Comparison of ENCODE assay signal across 22 cellular contexts in genomic region chr1:67555487-67556296, GRCh38.
DNase-seq lines count a peak whose midpoint lies in the region; ATAC-seq, FAIRE-seq and TF ChIP-seq lines count a peak whose summit lies in the region.
"Had no signal": no experiment of that assay in that cellular context is flagged by ENCODE, and none has a peak within 500 bp of the region (broad histone marks: within the 10 kb centered on the region; RNA-seq: fewer than 3 reads in every experiment).

No MANE protein-coding gene starts in this region.

- H3K27ac ChIP-seq in mammary epithelial cell (ENCODE audit: insufficient read depth, low read depth, low read length) (no peak overlapping the region), breast epithelium (no peak overlapping the region), K562 (ENCODE audit: extremely low read depth, low read depth, low read length) (no peak overlapping the region), right lobe of liver (peak overlapping the region in 2 of 3 donors; percentile 47 to 88)
- H3K27ac ChIP-seq: body of pancreas, dorsolateral prefrontal cortex, heart right ventricle, upper lobe of left lung had no signal

- H3K4me3 ChIP-seq in mammary epithelial cell (replicated peaks in 1 of 3; ENCODE audit: insufficient read depth in 1 of 3, low read depth in 2 of 3, low read length in 3 of 3): no peak overlapping the region
- H3K4me3 ChIP-seq in breast epithelium: no peak overlapping the region
- no peak overlapping the region for H3K4me3 ChIP-seq in K562
- H3K4me3 ChIP-seq in right lobe of liver: no peak overlapping the region
- H3K4me3 ChIP-seq: body of pancreas, dorsolateral prefrontal cortex, heart right ventricle, smooth muscle cell, upper lobe of left lung had no signal

- no peak for TF ChIP-seq CTCF in mammary epithelial cell (conservative IDR thresholded peaks at IDR 0.05 in 1 of 2, IDR thresholded peaks at IDR 0.05 in 1 of 2; ENCODE audit: extremely low read depth in 1 of 2, insufficient read depth in 1 of 2, low read depth in 1 of 2, low read length in 2 of 2)
- TF ChIP-seq CTCF in breast epithelium (IDR thresholded peaks at IDR 0.05): no peak
- no peak for TF ChIP-seq CTCF in K562 (IDR thresholded peaks at IDR 0.05 in 2 of 3, conservative IDR thresholded peaks at IDR 0.05 in 1 of 3; ENCODE audit: insufficient read depth in 2 of 3, low read depth in 1 of 3, low read length in 3 of 3)
- TF ChIP-seq CTCF in right lobe of liver (IDR thresholded peaks at IDR 0.05): no peak

- TF ChIP-seq POLR2A in breast epithelium (IDR thresholded peaks at IDR 0.05) (no peak), K562 (conservative IDR thresholded peaks at IDR 0.05) (no peak), right lobe of liver (IDR thresholded peaks at IDR 0.05) (no peak)

- whole genome bisulfite sequencing in mammary epithelial cell (ENCODE audit: low coverage, missing lambda C conversion rate): 54% methylated on average over 12 of the region's 14 CpGs
- WGBS in K562 (ENCODE audit: insufficient coverage, low coverage, missing lambda C conversion rate): 62% methylated on average over 13 of the region's 14 CpGs
- WGBS in right lobe of liver (ENCODE audit: insufficient coverage, low coverage, low lambda C conversion rate, missing lambda C conversion rate): 37% methylated on average over 12 of the region's 14 CpGs

- H4K20me1 ChIP-seq in mammary epithelial cell (ENCODE audit: insufficient read depth, low read length) (no peaks in the 10 kb centered on the region), K562 (replicated peaks; ENCODE audit: control insufficient read depth, insufficient read depth, low read length) (no peaks in the 10 kb centered on the region)

- intact Hi-C loops in mammary epithelial cell (cut with micrococcal nuclease): no loop called here
- intact Hi-C loops in breast epithelium (cut with DNase I; ENCODE audit: low total_unique reads): no loop called here
- intact Hi-C loops in K562 (cut with micrococcal nuclease): no loop called here
- intact Hi-C loops in right lobe of liver (cut with DNase I): no loop called here

- no peaks in the 10 kb centered on the region for H3K79me2 ChIP-seq in mammary epithelial cell (ENCODE audit: insufficient read depth, low read length)
- H3K79me2 ChIP-seq in K562 (ENCODE audit: control insufficient read depth, insufficient read depth, low read length): no peaks in the 10 kb centered on the region

- BruUV-seq in mammary epithelial cell (replicated peaks; lab: Mats Ljungman, UMichigan): no TSS peak
- BruUV-seq in K562 (replicated peaks; lab: Mats Ljungman, UMichigan): no TSS peak

- no peak for DNase-seq in mammary epithelial cell
- no peak for DNase-seq in breast epithelium (ENCODE audit: low spot score in 2 of 2)
- DNase-seq in K562 (ENCODE audit: extremely low read depth in 1 of 4, low spot score in 3 of 4): no peak
- peak; percentile 57 to 87 (median 83) for DNase-seq in right lobe of liver
- no peak for DNase-seq in kidney tubule cell (ENCODE audit: low spot score)
- no peak for DNase-seq in NOMO-1 treated with DMSO at 0.1 percent for 48 hours (lab: John Stamatoyannopoulos, UW; ENCODE audit: unreplicated experiment)
- no peak for DNase-seq in cortex of kidney (lab: John Stamatoyannopoulos, UW)
- DNase-seq: activated CD4-positive, alpha-beta T cell treated with anti-CD3 and anti-CD28 coated beads, Interleukin-2, amount 50 U/mL, for 1 hour; activated T-cell treated with anti-CD3 and anti-CD28 coated beads for 4 hours; body of pancreas; CD8-positive, alpha-beta T cell; dorsolateral prefrontal cortex; GOT3; heart right ventricle; kidney glomerular epithelial cell; NCI-H187 treated with DMSO at 0.1 percent for 48 hours; OCI-M1; T-helper 9 cell; upper lobe of left lung had no signal

- no peak for TF ChIP-seq EP300 in K562 (IDR thresholded peaks at IDR 0.05; ENCODE audit: low read length)

- H3K4me1 ChIP-seq in mammary epithelial cell (ENCODE audit: insufficient read depth, low read length): peaks cover 19% of the 10 kb centered on the region
- no peaks in the 10 kb centered on the region for H3K4me1 ChIP-seq in breast epithelium
- peaks cover 17 to 19% of the 10 kb centered on the region in 2 experiments; a peak in 4 of 5 replicates for H3K4me1 ChIP-seq in K562 (replicated peaks in 1 of 2; ENCODE audit: control insufficient read depth in 2 of 2, insufficient read depth in 2 of 2, low read length in 2 of 2)
- peaks cover 0 to 58% (median 15%) of the 10 kb centered on the region in 4 donors for H3K4me1 ChIP-seq in right lobe of liver
- H3K4me1 ChIP-seq: body of pancreas had no signal

- dilution Hi-C loops in mammary epithelial cell (cut with HindIII; ENCODE audit: low sequenced_read_pairs): no loop called here

- no peaks in the 10 kb centered on the region for H3K9me1 ChIP-seq in K562 (ENCODE audit: control insufficient read depth, insufficient read depth, low read length)

- CTCF ChIA-PET in mammary epithelial cell (lab: Charles Lee; ENCODE audit: low non-redundant PET): no interaction called here
- CTCF ChIA-PET in K562 (lab: Yijun Ruan, JAX; ENCODE audit: low intra/inter-chr PET ratio): no interaction called here

- no peak for TF ChIP-seq RAD21 in K562 (CRISPR knock-in tag; conservative IDR thresholded peaks at IDR 0.05 in 1 of 2, IDR thresholded peaks at IDR 0.05 in 1 of 2)

- H2AFZ ChIP-seq in mammary epithelial cell (ENCODE audit: low read depth, low read length): peak overlapping the region; percentile 50
- peak overlapping the region; percentile 47; the same call in 1 of the 2 replicates for H2AFZ ChIP-seq in K562 (ENCODE audit: low read depth, low read length)

- no peak for ATAC-seq in K562
- ATAC-seq in right lobe of liver: peak; percentile 58 to 74 (median 64)
- ATAC-seq in GM21447 (IDR thresholded peaks at IDR 0.05; ENCODE audit: unreplicated experiment): no peak
- ATAC-seq: body of pancreas; CD8-positive, alpha-beta T cell; heart right ventricle; stimulated activated effector memory CD8-positive, alpha-beta T cell treated with anti-CD3 and anti-CD28 coated beads, Interleukin-12 subunit alpha, Interleukin-12 subunit beta, amount 100 ng/mL, for 72 hours had no signal

- H3K4me2 ChIP-seq in mammary epithelial cell (ENCODE audit: insufficient read depth, low read depth, low read length): no peak overlapping the region
- H3K4me2 ChIP-seq in K562 (ENCODE audit: insufficient read depth, low read length): no peak overlapping the region
- H3K4me2 ChIP-seq: smooth muscle cell had no signal

- no peak for FAIRE-seq in K562 (lab: Jason Lieb, UNC)

- no peaks in the 10 kb centered on the region for H3K36me3 ChIP-seq in mammary epithelial cell (ENCODE audit: insufficient read depth, low read length)
- H3K36me3 ChIP-seq in breast epithelium: no peaks in the 10 kb centered on the region
- no peaks in the 10 kb centered on the region for H3K36me3 ChIP-seq in K562 (ENCODE audit: control insufficient read depth, insufficient read depth, low read length)
- H3K36me3 ChIP-seq in right lobe of liver: no peaks in the 10 kb centered on the region
- H3K36me3 ChIP-seq: heart right ventricle, upper lobe of left lung had no signal

- no peaks in the 10 kb centered on the region for H3K27me3 ChIP-seq in mammary epithelial cell (ENCODE audit: insufficient read depth, low read length)
- no peaks in the 10 kb centered on the region for H3K27me3 ChIP-seq in breast epithelium
- no peaks in the 10 kb centered on the region for H3K27me3 ChIP-seq in K562 (ENCODE audit: control insufficient read depth in 2 of 2, insufficient read depth in 2 of 2, low read length in 2 of 2)
- H3K27me3 ChIP-seq in right lobe of liver: no peaks in the 10 kb centered on the region
- H3K27me3 ChIP-seq: body of pancreas, upper lobe of left lung had no signal

- in situ Hi-C loops in mammary epithelial cell (cut with MboI; ENCODE audit: low sequenced_read_pairs in 2 of 2): no loop called here
- in situ Hi-C loops in K562 (cut with MboI): no loop called here

- H3K9me3 ChIP-seq in mammary epithelial cell (replicated peaks; ENCODE audit: insufficient read depth, low read length): no peaks in the 10 kb centered on the region
- no peaks in the 10 kb centered on the region for H3K9me3 ChIP-seq in breast epithelium
- H3K9me3 ChIP-seq in K562 (replicated peaks; ENCODE audit: control insufficient read depth, insufficient read depth, low read depth, low read length): no peaks in the 10 kb centered on the region
- no peaks in the 10 kb centered on the region for H3K9me3 ChIP-seq in right lobe of liver
- H3K9me3 ChIP-seq: body of pancreas, heart right ventricle, upper lobe of left lung had no signal

- no peak overlapping the region for H3K9ac ChIP-seq in mammary epithelial cell (ENCODE audit: insufficient read depth, low read length)
- H3K9ac ChIP-seq in K562 (ENCODE audit: insufficient read depth in 1 of 2, low read depth in 2 of 2, low read length in 2 of 2): peak overlapping the region in 1 of 2 experiments; percentile 35; a peak in 1 of 4 replicates

- POLR2A ChIA-PET in K562 (lab: Yijun Ruan, JAX): interaction anchor here (1.4 to 1.6 kb wide), 2 partner anchors 16 to 133 kb away, joined by 4 to 5 read pairs; no protein-coding TSS in a partner anchor

TF ChIP-seq in K562, 482 proteins besides CTCF, POLR2A, EP300 and RAD21:
- no peak for TF ChIP-seq ELK3 (CRISPR knock-in tag; IDR thresholded peaks at IDR 0.05)

Comparison
In these comparisons a context has a peak if more than half of its experiments do, and no peak if none do; other contexts are left out.
1. DNase-seq: peak in right lobe of liver (3 of 3); none in mammary epithelial cell (single experiment), breast epithelium (0 of 2), K562 (0 of 4), kidney tubule cell (single experiment), NOMO-1 treated with DMSO at 0.1 percent for 48 hours (single experiment) and cortex of kidney (single experiment).
2. H3K27ac ChIP-seq: peak in right lobe of liver (2 of 3); none in mammary epithelial cell (single experiment), breast epithelium (0 of 2) and K562 (single experiment).
3. ATAC-seq: peak in right lobe of liver (4 of 4); none in K562 (single experiment) and GM21447 (single experiment).